Comparison of ENCODE assay signal across 14 cellular contexts in the genomic region with DNA sequence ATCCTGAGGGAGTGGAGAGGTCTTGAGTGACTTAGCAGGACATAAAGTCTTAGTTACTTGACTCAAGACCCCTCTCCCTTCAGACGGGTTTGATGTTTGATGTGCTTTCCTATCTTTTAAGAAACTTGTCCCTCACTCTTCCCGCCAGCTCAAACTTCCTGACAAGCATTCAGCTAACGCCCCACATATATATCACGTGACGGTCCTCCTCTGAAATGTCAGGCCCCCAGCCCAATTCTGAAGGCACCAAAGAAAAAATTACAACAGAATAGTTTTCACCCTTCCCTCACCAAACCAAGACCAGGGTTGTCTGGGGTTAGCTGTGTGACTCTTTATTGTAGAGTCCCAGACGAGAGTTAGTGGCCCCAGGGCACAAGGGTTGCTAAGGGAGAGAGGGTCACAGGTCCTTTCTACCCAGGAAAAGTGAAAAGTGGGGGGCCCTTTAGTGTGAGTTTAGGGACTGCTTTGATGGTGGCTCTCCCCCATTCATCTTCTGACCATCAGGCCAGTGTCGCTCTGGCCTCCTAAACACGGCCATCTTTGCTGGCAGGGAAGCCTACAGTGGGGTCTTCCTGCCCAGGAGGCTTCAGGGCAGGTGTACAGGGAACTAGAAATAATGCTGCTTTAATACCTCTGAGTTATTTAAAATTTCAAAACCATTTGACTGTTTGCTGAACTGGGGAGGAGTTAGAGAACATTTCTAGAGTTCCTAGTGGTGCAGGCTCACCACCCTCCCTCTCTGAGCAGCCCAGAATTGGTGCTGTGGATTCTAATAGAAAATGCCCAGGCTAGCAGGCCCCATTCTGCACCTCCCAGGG. TPM values are rescaled to one million over a fixed set of nuclear protein-coding genes. Genes with fewer than 3 reads are reported as not detected.
DNase-seq lines count a peak whose midpoint lies in the region; ATAC-seq, FAIRE-seq and TF ChIP-seq lines count a peak whose summit lies in the region.
"Had no signal": no experiment of that assay in that cellular context is flagged by ENCODE, and none has a peak within 500 bp of the region (broad histone marks: within the 10 kb centered on the region; RNA-seq: fewer than 3 reads in every experiment).

No MANE protein-coding gene starts in this region.

- POLR2A ChIA-PET in activated CD4-positive, alpha-beta T cell treated with anti-CD3 and anti-CD28 coated beads for 36 hours (lab: Charles Lee), result no interaction called here

- H3K4me2 ChIP-seq in mesenchymal stem cell (ENCODE audit: low read length, poor library complexity, severe bottlenecking), result peak overlapping the region; percentile 66

- H3K4me1 Mint-ChIP-seq in activated CD4-positive, alpha-beta T cell treated with anti-CD3 and anti-CD28 coated beads for 36 hours, result peaks cover 4% of the 10 kb centered on the region

- peak overlapping the region in 1 of 2 experiments; percentile 85 for H3K4ac ChIP-seq in mesenchymal stem cell (ENCODE audit: low read depth in 1 of 2, low read length in 2 of 2)

- H3K27me3 ChIP-seq in HUES48 (ENCODE audit: control insufficient read depth, insufficient read depth, low read length), result peaks cover 14% of the 10 kb centered on the region
- H3K27me3 ChIP-seq in duodenal mucosa (ENCODE audit: control insufficient read depth in 1 of 2, insufficient read depth in 2 of 2, low read length in 2 of 2), result peaks cover 11 to 15% of the 10 kb centered on the region in 2 donors
- H3K27me3 ChIP-seq in mesenchymal stem cell (ENCODE audit: control insufficient read depth in 1 of 2, insufficient read depth in 1 of 2, low read length in 2 of 2), result no peaks in the 10 kb centered on the region
- no peaks in the 10 kb centered on the region for H3K27me3 ChIP-seq in thoracic aorta (replicated peaks; ENCODE audit: insufficient read depth)

- no peak overlapping the region for H3K23ac ChIP-seq in mesenchymal stem cell (ENCODE audit: low read length in 2 of 2)

- H2BK15ac ChIP-seq in mesenchymal stem cell (ENCODE audit: low read depth, poor library complexity, severe bottlenecking), result no peak overlapping the region

- H3K36me3 ChIP-seq in HUES48 (ENCODE audit: control insufficient read depth, insufficient read depth, low read length) (peaks cover 25% of the 10 kb centered on the region), duodenal mucosa (ENCODE audit: control insufficient read depth in 1 of 2, insufficient read depth in 2 of 2, low read length in 2 of 2) (peaks cover 3 to 10% of the 10 kb centered on the region in 2 donors), mesenchymal stem cell (ENCODE audit: control insufficient read depth in 1 of 2, insufficient read depth in 2 of 2, low read depth in 1 of 2, low read length in 2 of 2) (peaks cover 20 to 31% of the 10 kb centered on the region in 2 experiments), thoracic aorta (peaks cover 7% of the 10 kb centered on the region)

- H3K4me1 ChIP-seq in HUES48 (ENCODE audit: control insufficient read depth, insufficient read depth, low read length), result peaks cover 46% of the 10 kb centered on the region
- peaks cover 56 to 75% of the 10 kb centered on the region in 2 donors for H3K4me1 ChIP-seq in duodenal mucosa (ENCODE audit: control insufficient read depth in 1 of 2, insufficient read depth in 2 of 2, low read length in 2 of 2)
- peaks cover 57% of the 10 kb centered on the region for H3K4me1 ChIP-seq in mesenchymal stem cell (ENCODE audit: control insufficient read depth, insufficient read depth, low read depth, low read length)
- peaks cover 27 to 62% of the 10 kb centered on the region in 2 donors for H3K4me1 ChIP-seq in thoracic aorta (ENCODE audit: control insufficient read depth in 1 of 2, low read depth in 2 of 2)

- H3K18ac ChIP-seq in mesenchymal stem cell (ENCODE audit: low read depth in 1 of 2, low read length in 2 of 2), result peak overlapping the region in 1 of 2 experiments; percentile 81

- CTCF ChIA-PET in activated CD4-positive, alpha-beta T cell treated with anti-CD3 and anti-CD28 coated beads for 36 hours (lab: Charles Lee), result interaction anchor here (1.0 kb wide), 1 partner anchor 37 kb away, joined by 3 read pairs; no protein-coding TSS in a partner anchor

- peak; percentile 27 for DNase-seq in mesenchymal stem cell
- DNase-seq in thoracic aorta (ENCODE audit: low spot score), result no peak
- DNase-seq in activated CD4-positive, alpha-beta T cell treated with anti-CD3 and anti-CD28 coated beads for 36 hours, result no peak
- DNase-seq in NCI-H187 treated with DMSO at 0.1 percent for 48 hours (lab: John Stamatoyannopoulos, UW), result no peak
- no peak for DNase-seq in frontal cortex (ENCODE audit: low spot score in 2 of 2)
- no peak for DNase-seq in NCI-H1436 (lab: John Stamatoyannopoulos, UW)
- DNase-seq: activated B cell treated with CpG ODN at 0.5 μM for 24 hours; activated naive CD4-positive, alpha-beta T cell treated with Interleukin-2 at 50 U/mL for 16 hours; GDM1; NCI-H1694 had no signal

- no peak overlapping the region for H3K27ac Mint-ChIP-seq in activated CD4-positive, alpha-beta T cell treated with anti-CD3 and anti-CD28 coated beads for 36 hours
- H3K27ac Mint-ChIP-seq: activated B cell treated with CpG ODN at 0.5 μM for 24 hours had no signal

- peak overlapping the region in 1 of 2 experiments; percentile 46 for H2BK12ac ChIP-seq in mesenchymal stem cell (ENCODE audit: low read length in 2 of 2)

- H2AFZ ChIP-seq in mesenchymal stem cell (ENCODE audit: low read depth, low read length), result no peak overlapping the region

- 64% methylated on average over 7 of the region's 8 CpGs for WGBS in mesenchymal stem cell

- H3K9ac ChIP-seq in HUES48 (ENCODE audit: low read depth, low read length), result peak overlapping the region; percentile 10; the same call in 1 of the 2 replicates
- H3K9ac ChIP-seq in duodenal mucosa (ENCODE audit: low read depth in 1 of 2, low read length in 2 of 2), result peak overlapping the region; percentile 77 to 95
- peak overlapping the region; percentile 85 for H3K9ac ChIP-seq in mesenchymal stem cell (ENCODE audit: low read length)

- TF ChIP-seq CTCF in thoracic aorta (IDR thresholded peaks at IDR 0.05), result no peak

- H3K36me3 Mint-ChIP-seq in activated CD4-positive, alpha-beta T cell treated with anti-CD3 and anti-CD28 coated beads for 36 hours (ENCODE audit: low read depth), result no peaks in the 10 kb centered on the region

- peak overlapping the region; percentile 59 for H2BK120ac ChIP-seq in mesenchymal stem cell (ENCODE audit: low read depth, low read length)

- no peak overlapping the region for H4K8ac ChIP-seq in mesenchymal stem cell (ENCODE audit: low read length)

- H3K9me3 Mint-ChIP-seq in activated CD4-positive, alpha-beta T cell treated with anti-CD3 and anti-CD28 coated beads for 36 hours (ENCODE audit: low read depth), result no peaks in the 10 kb centered on the region
- H3K9me3 Mint-ChIP-seq: activated B cell treated with CpG ODN at 0.5 μM for 24 hours had no signal

- no peak for FAIRE-seq in frontal cortex (lab: Jason Lieb, UNC)

- ATAC-seq in thoracic aorta (ENCODE audit: insufficient number of reproducible peaks, low FRiP score, low read depth), result no peak
- no peak for ATAC-seq in activated CD4-positive, alpha-beta T cell treated with anti-CD3 and anti-CD28 coated beads for 36 hours

- peak overlapping the region; percentile 4 for H2AK5ac ChIP-seq in mesenchymal stem cell (ENCODE audit: low read length, severe bottlenecking)

- no peak overlapping the region for H3K14ac ChIP-seq in mesenchymal stem cell (ENCODE audit: low read length in 2 of 2)

- peak overlapping the region; percentile 83 for H3K4me3 ChIP-seq in HUES48 (ENCODE audit: low read depth, low read length)
- peak overlapping the region; percentile 74 to 85 for H3K4me3 ChIP-seq in duodenal mucosa (ENCODE audit: low read depth in 1 of 2, low read length in 2 of 2)
- H3K4me3 ChIP-seq in mesenchymal stem cell (ENCODE audit: insufficient read depth in 1 of 2, low read depth in 1 of 2, low read length in 2 of 2), result peak overlapping the region in 1 of 2 experiments; percentile 84
- H3K4me3 ChIP-seq in thoracic aorta, result peak overlapping the region; percentile 91

- H3K4me3 Mint-ChIP-seq in activated CD4-positive, alpha-beta T cell treated with anti-CD3 and anti-CD28 coated beads for 36 hours, result no peak overlapping the region
- H3K4me3 Mint-ChIP-seq: activated B cell treated with CpG ODN at 0.5 μM for 24 hours had no signal

- no peak overlapping the region for H4K91ac ChIP-seq in mesenchymal stem cell (ENCODE audit: low read length)

- peak overlapping the region; percentile 29 for H3K27ac ChIP-seq in HUES48 (ENCODE audit: low read depth, low read length)
- H3K27ac ChIP-seq in duodenal mucosa (ENCODE audit: low read depth, low read length), result peak overlapping the region; percentile 83
- H3K27ac ChIP-seq in mesenchymal stem cell (ENCODE audit: low read length, poor library complexity, severe bottlenecking), result no peak overlapping the region
- H3K27ac ChIP-seq in thoracic aorta, result peak overlapping the region; percentile 96 to 98

- H3K27me3 Mint-ChIP-seq in activated CD4-positive, alpha-beta T cell treated with anti-CD3 and anti-CD28 coated beads for 36 hours, result peaks cover 38% of the 10 kb centered on the region

- no peak overlapping the region for H2BK5ac ChIP-seq in mesenchymal stem cell (ENCODE audit: low read depth, low read length, poor library complexity, severe bottlenecking)

- H3K79me1 ChIP-seq in mesenchymal stem cell (replicated peaks; ENCODE audit: low read length, poor library complexity, severe bottlenecking), result peaks cover 42% of the 10 kb centered on the region

- H3K9me3 ChIP-seq in HUES48 (ENCODE audit: control insufficient read depth, insufficient read depth, low read length) (no peaks in the 10 kb centered on the region), duodenal mucosa (ENCODE audit: control insufficient read depth in 1 of 2, low read length in 2 of 2) (no peaks in the 10 kb centered on the region), mesenchymal stem cell (ENCODE audit: control insufficient read depth, low read length) (no peaks in the 10 kb centered on the region), thoracic aorta (no peaks in the 10 kb centered on the region)
- H3K9me3 ChIP-seq: mucosa of descending colon had no signal

- intact Hi-C loops in activated CD4-positive, alpha-beta T cell treated with anti-CD3 and anti-CD28 coated beads for 36 hours (cut with DNase I, micrococcal nuclease), result no loop called here

RNA-seq across cellular contexts. Expression of a gene that starts 2.7 kb away (rescaled TPM):
- 35.7 TPM for polyA plus RNA-seq in mesenchymal stem cell (2013, experiment 1 of 2)
- polyA plus RNA-seq in mesenchymal stem cell (2013, experiment 2 of 2), result 35.3 TPM
- total RNA-seq in thoracic aorta (100 to 1,000 TPM in 1 of 2 donors, 10 to 100 TPM in 1; 75.8 to 225 TPM), frontal cortex (19.6 TPM)
- total RNA-seq in activated CD4-positive, alpha-beta T cell treated with anti-CD3 and anti-CD28 coated beads for 36 hours, result not detected
- total RNA-seq: activated B cell treated with CpG ODN at 0.5 μM for 24 hours, OCI-LY7 had no signal

Comparison
In these comparisons a context has a peak if more than half of its experiments do, and no peak if none do; other contexts are left out.
1. H3K9ac ChIP-seq: peak in every context shown above with its lines; median percentile 86 in duodenal mucosa; 85 in mesenchymal stem cell; 10 in HUES48.
2. RNA of a gene that starts 2.7 kb away (total RNA-seq): 75.8 to 225 TPM in thoracic aorta and 19.6 TPM in frontal cortex (single experiment); not detected in activated CD4-positive, alpha-beta T cell treated with anti-CD3 and anti-CD28 coated beads for 36 hours; every median in the first group is over 10 times any median in the second.